Comparison of ENCODE assay signal across 8 cellular contexts in genomic region chr2:161308178-161308955, GRCh38. TPM values are rescaled to one million over a fixed set of nuclear protein-coding genes. Genes with fewer than 3 reads are reported as not detected.
A peak's percentile ranks its signal among the peaks of the same experiment; 100 is the strongest.
DNase-seq lines count a peak whose midpoint lies in the region; ATAC-seq and TF ChIP-seq lines count a peak whose summit lies in the region.

Gene PSMD14 (plus strand): TSS chr2:161308425. CDS start chr2:161318826, 10,401 bp downstream.

- H3K36me3 ChIP-seq in PC-9 (ENCODE audit: low read depth) (0 out of 2 replicates have a peak, but pooled peaks cover 5% of the 10 kb centered on the region), mucosa of stomach (ENCODE audit: control insufficient read depth, insufficient read depth, low read length) (no peaks in the 10 kb centered on the region)

- H3K9me3 ChIP-seq in PC-9 (ENCODE audit: insufficient read depth, low read depth) (no peaks in the 10 kb centered on the region), mucosa of stomach (ENCODE audit: control insufficient read depth, low read length) (no peaks in the 10 kb centered on the region)

- peak within 1 kb of the TSS; percentile 86 for H3K27ac ChIP-seq in PC-9

- DNase-seq in DMS114 treated with DMSO at 0.1 percent for 48 hours (lab: John Stamatoyannopoulos, UW; ENCODE audit: unreplicated experiment) (peak; percentile 75), PC-9 (peak; percentile 83 to 89), erythroblast (lab: John Stamatoyannopoulos, UW) (peak; percentile 95)
- DNase-seq in activated T-cell treated with anti-CD3 and anti-CD28 coated beads, Interleukin-2, amount 50 U/mL, for 1 hour = peak; percentile 84
- peak; percentile 68 to 73 for DNase-seq in stimulated activated CD8-positive, alpha-beta memory T cell treated with anti-CD3 and anti-CD28 coated beads, Interleukin-7, amount 100 ng/mL, for 1 hour (ENCODE audit: low read depth in 2 of 2)

- H3K9me2 ChIP-seq in PC-9 (ENCODE audit: insufficient read depth) = no peaks in the 10 kb centered on the region

- TSS peak; percentile 37 for BruUV-seq in PC-9 (replicated peaks; lab: Mats Ljungman, UMichigan)

- no peak for TF ChIP-seq CTCF in PC-9 (conservative IDR thresholded peaks at IDR 0.05)

- H3K4me2 ChIP-seq in PC-9 = peak within 1 kb of the TSS; percentile 80

- CTCF ChIA-PET in PC-9 (lab: Charles Lee) = interaction anchor here (0.6 kb wide), 1 partner anchor 783 kb away, joined by 3 read pairs; no protein-coding TSS in a partner anchor

- H3F3A ChIP-seq in PC-9 (ENCODE audit: insufficient read depth, low read depth) = no peaks in the 10 kb centered on the region

- peak; percentile 97 for ATAC-seq in GM21576 (IDR thresholded peaks at IDR 0.05; ENCODE audit: unreplicated experiment)

- H3K27me3 ChIP-seq in PC-9 (ENCODE audit: insufficient read depth, low read depth) (no peaks in the 10 kb centered on the region), mucosa of stomach (ENCODE audit: control insufficient read depth, insufficient read depth, low read length) (no peaks in the 10 kb centered on the region)

- 0 out of 2 replicates have a peak, but pooled peaks cover 4% of the 10 kb centered on the region for H4K20me1 ChIP-seq in PC-9 (ENCODE audit: insufficient read depth)

- peak; percentile 94 for TF ChIP-seq POLR2A in erythroblast (IDR thresholded peaks at IDR 0.05; ENCODE audit: low read length)

- POLR2A ChIA-PET in PC-9 (lab: Charles Lee; ENCODE audit: unreplicated experiment) = interaction anchor here (0.6 to 0.7 kb wide), 2 partner anchors 173 to 1406 kb away, joined by 3 read pairs; no protein-coding TSS in a partner anchor

- no peak for TF ChIP-seq RAD21 in Ishikawa (IDR thresholded peaks at IDR 0.05; ENCODE audit: low read depth)

- peak within 1 kb of the TSS; percentile 71 for H3K4me3 ChIP-seq in PC-9
- H3K4me3 ChIP-seq in mucosa of stomach (ENCODE audit: low read length) = peak within 1 kb of the TSS; percentile 94

- peak within 1 kb of the TSS; percentile 98 for H2AFZ ChIP-seq in PC-9

- H3K79me2 ChIP-seq in PC-9 (ENCODE audit: low read depth) = peaks cover 56% of the 10 kb centered on the region

- no peak for TF ChIP-seq EP300 in Ishikawa (IDR thresholded peaks at IDR 0.05; ENCODE audit: borderline replicate concordance)

- peaks cover 11% of the 10 kb centered on the region; the same call in 1 of the 2 replicates for H3K4me1 ChIP-seq in PC-9 (replicated peaks; ENCODE audit: insufficient read depth)
- H3K4me1 ChIP-seq in mucosa of stomach (ENCODE audit: control insufficient read depth, insufficient read depth, low read length) = peaks cover 10% of the 10 kb centered on the region

- H3K9ac ChIP-seq in mucosa of stomach (ENCODE audit: low read length) = peak within 1 kb of the TSS; percentile 71

- intact Hi-C loops in PC-9 (cut with micrococcal nuclease; ENCODE audit: unreplicated experiment) = no loop called here

TF ChIP-seq in Ishikawa, 13 proteins besides CTCF, POLR2A, EP300 and RAD21:
- TF ChIP-seq TEAD4 (IDR thresholded peaks at IDR 0.05) (0 out of 2 replicates have a peak, but pooled peaks have one; percentile 40), FOXM1 (IDR thresholded peaks at IDR 0.05; ENCODE audit: borderline replicate concordance, low read depth) (peak; percentile 62), CEBPB (IDR thresholded peaks at IDR 0.05) (no peak), NFIC (IDR thresholded peaks at IDR 0.05) (no peak), TAF1 (IDR thresholded peaks at IDR 0.05; ENCODE audit: low read depth) (peak; percentile 95), USF1 (IDR thresholded peaks at IDR 0.05) (peak; percentile 36; the same call in 1 of the 2 replicates), YY1 (IDR thresholded peaks at IDR 0.05; ENCODE audit: low read depth) (peak; percentile 52; the same call in 1 of the 2 replicates), TCF12 (IDR thresholded peaks at IDR 0.05; ENCODE audit: low read depth) (peak; percentile 56; the same call in 1 of the 2 replicates)
- TF ChIP-seq, protein P1, sequence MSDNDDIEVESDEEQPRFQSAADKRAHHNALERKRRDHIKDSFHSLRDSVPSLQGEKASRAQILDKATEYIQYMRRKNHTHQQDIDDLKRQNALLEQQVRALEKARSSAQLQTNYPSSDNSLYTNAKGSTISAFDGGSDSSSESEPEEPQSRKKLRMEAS (IDR thresholded peaks at IDR 0.05) = peak; percentile 75
TF ChIP-seq in Ishikawa: peak in this region for 7.

RNA-seq across cellular contexts. Expression of gene PSMD14, which starts in this region (rescaled TPM):
- total RNA-seq in PC-9 (2021) = 46.0 and 58.8 TPM in 2 replicates

Comparison
In these comparisons a context has a peak if more than half of its experiments do, and no peak if none do; other contexts are left out.
1. Peak in every context shown above with its lines: DNase-seq, ATAC-seq, H3K4me3 ChIP-seq and H3K27ac ChIP-seq.